Comparison of ENCODE assay signal across 23 cellular contexts in genomic region chr2:121955313-121956211, GRCh38.
DNase-seq lines count a peak whose midpoint lies in the region; ATAC-seq and TF ChIP-seq lines count a peak whose summit lies in the region.
"Had no signal": no experiment of that assay in that cellular context is flagged by ENCODE, and none has a peak within 500 bp of the region (broad histone marks: within the 10 kb centered on the region; RNA-seq: fewer than 3 reads in every experiment).

No MANE protein-coding gene starts in this region.

- TF ChIP-seq CTCF in endodermal cell (conservative IDR thresholded peaks at IDR 0.05) (no peak), natural killer cell (IDR thresholded peaks at IDR 0.05) (no peak), upper lobe of left lung (IDR thresholded peaks at IDR 0.05) (no peak)

- H3K36me3 Mint-ChIP-seq in endodermal cell (ENCODE audit: low read depth) (no peaks in the 10 kb centered on the region), natural killer cell (no peaks in the 10 kb centered on the region)
- H3K36me3 Mint-ChIP-seq: activated naive CD4-positive, alpha-beta T cell treated with anti-CD3 and anti-CD28 coated beads, Interleukin-2, amount 10 ng/mL, durations not matched to agents 7 days and 5 days; naive thymus-derived CD8-positive, alpha-beta T cell had no signal

- H3K36me3 ChIP-seq in endodermal cell (ENCODE audit: control insufficient read depth, insufficient read depth, low read length): no peaks in the 10 kb centered on the region
- H3K36me3 ChIP-seq in upper lobe of left lung: no peaks in the 10 kb centered on the region

- H3K27me3 Mint-ChIP-seq in endodermal cell (ENCODE audit: insufficient read depth): no peaks in the 10 kb centered on the region
- peaks cover 12% of the 10 kb centered on the region in 2 donors for H3K27me3 Mint-ChIP-seq in natural killer cell (ENCODE audit: low read depth in 2 of 2)

- H3K9me3 Mint-ChIP-seq in endodermal cell: peaks cover 3% of the 10 kb centered on the region
- H3K9me3 Mint-ChIP-seq in natural killer cell: no peaks in the 10 kb centered on the region
- H3K9me3 Mint-ChIP-seq: activated B cell treated with CpG ODN at 0.5 μM for 24 hours; activated CD4-positive, alpha-beta memory T cell treated with anti-CD3 and anti-CD28 coated beads, Interleukin-2, amount 10 ng/mL, durations not matched to agents 7 days and 5 days; activated naive CD4-positive, alpha-beta T cell treated with anti-CD3 and anti-CD28 coated beads, Interleukin-2, amount 10 ng/mL, durations not matched to agents 7 days and 5 days; activated T-cell treated with anti-CD3 and anti-CD28 coated beads, Interleukin-2, amount 50 U/mL, for 24 hours; naive thymus-derived CD8-positive, alpha-beta T cell had no signal

- H3K4me1 Mint-ChIP-seq in endodermal cell (no peaks in the 10 kb centered on the region), natural killer cell (no peaks in the 10 kb centered on the region)
- H3K4me1 Mint-ChIP-seq: activated B cell treated with CpG ODN at 0.5 μM for 24 hours; activated CD4-positive, alpha-beta memory T cell treated with anti-CD3 and anti-CD28 coated beads, Interleukin-2, amount 10 ng/mL, durations not matched to agents 7 days and 5 days; activated naive CD4-positive, alpha-beta T cell treated with anti-CD3 and anti-CD28 coated beads, Interleukin-2, amount 10 ng/mL, durations not matched to agents 7 days and 5 days had no signal

- no peak for TF ChIP-seq POLR2A in upper lobe of left lung (IDR thresholded peaks at IDR 0.05)

- no peak for ATAC-seq in natural killer cell
- no peak for ATAC-seq in upper lobe of left lung (ENCODE audit: low FRiP score in 2 of 2)
- no peak for ATAC-seq in GM19395 (IDR thresholded peaks at IDR 0.05; ENCODE audit: unreplicated experiment)
- ATAC-seq: naive thymus-derived CD8-positive, alpha-beta T cell; Right ventricle myocardium inferior had no signal

- H3K9ac ChIP-seq in endodermal cell (ENCODE audit: extremely low read depth, low read length, poor library complexity, severe bottlenecking): no peak overlapping the region

- DNase-seq in COLO668 (lab: John Stamatoyannopoulos, UW; ENCODE audit: unreplicated experiment) (peak; percentile 97), ELF-1 (ENCODE audit: low read depth, low spot score) (peak; percentile 8), NCI-H345 (lab: John Stamatoyannopoulos, UW) (peak; percentile 93), endodermal cell (peak; percentile 56), natural killer cell (no peak), upper lobe of left lung (no peak), HuH-7.5 (ENCODE audit: low spot score) (no peak)
- DNase-seq: activated B cell treated with CpG ODN at 0.5 μM for 24 hours; activated CD4-positive, alpha-beta memory T cell treated with anti-CD3 and anti-CD28 coated beads, Interleukin-2, amount 10 ng/mL, durations not matched to agents 7 days and 5 days; activated naive CD4-positive, alpha-beta T cell treated with anti-CD3 and anti-CD28 coated beads, Interleukin-2, amount 10 ng/mL, durations not matched to agents 7 days and 5 days; activated T-cell treated with anti-CD3 and anti-CD28 coated beads, Interleukin-2, amount 50 U/mL, for 24 hours; AML-193; Caco-2; cortex of kidney; islet precursor cell; mesenchymal stem cell; naive thymus-derived CD8-positive, alpha-beta T cell; NCI-H2107; small intestine; stimulated activated CD4-positive, alpha-beta T cell treated with anti-CD3 and anti-CD28 coated beads, Interleukin-4, amount 100 ng/mL, for 24 hours had no signal

- no peak overlapping the region for H3K27ac Mint-ChIP-seq in endodermal cell
- no peak overlapping the region for H3K27ac Mint-ChIP-seq in natural killer cell
- H3K27ac Mint-ChIP-seq: activated B cell treated with CpG ODN at 0.5 μM for 24 hours; activated CD4-positive, alpha-beta memory T cell treated with anti-CD3 and anti-CD28 coated beads, Interleukin-2, amount 10 ng/mL, durations not matched to agents 7 days and 5 days; activated naive CD4-positive, alpha-beta T cell treated with anti-CD3 and anti-CD28 coated beads, Interleukin-2, amount 10 ng/mL, durations not matched to agents 7 days and 5 days; activated T-cell treated with anti-CD3 and anti-CD28 coated beads, Interleukin-2, amount 50 U/mL, for 24 hours had no signal

- H3K27me3 ChIP-seq in endodermal cell (ENCODE audit: control insufficient read depth, insufficient read depth, low read length, poor library complexity, severe bottlenecking) (no peaks in the 10 kb centered on the region), upper lobe of left lung (no peaks in the 10 kb centered on the region)
- H3K27me3 ChIP-seq: hepatocyte had no signal

- WGBS in endodermal cell (ENCODE audit: insufficient coverage in 1 of 2, insufficient read length in 1 of 2), 2 experiments: 84 to 87% methylated on average over 5 to 16 of the region's 16 CpGs
- WGBS in upper lobe of left lung, 2 donors: 69 to 72% methylated on average over 15 to 16 of the region's 16 CpGs

- no peak overlapping the region for H3K27ac ChIP-seq in endodermal cell (ENCODE audit: low read depth, low read length)
- no peak overlapping the region for H3K27ac ChIP-seq in upper lobe of left lung
- H3K27ac ChIP-seq: hepatocyte had no signal

- TF ChIP-seq EP300 in upper lobe of left lung (IDR thresholded peaks at IDR 0.05): no peak

- H3K4me3 Mint-ChIP-seq in endodermal cell (no peak overlapping the region), natural killer cell (no peak overlapping the region)
- H3K4me3 Mint-ChIP-seq: activated B cell treated with CpG ODN at 0.5 μM for 24 hours; activated CD4-positive, alpha-beta memory T cell treated with anti-CD3 and anti-CD28 coated beads, Interleukin-2, amount 10 ng/mL, durations not matched to agents 7 days and 5 days; activated naive CD4-positive, alpha-beta T cell treated with anti-CD3 and anti-CD28 coated beads, Interleukin-2, amount 10 ng/mL, durations not matched to agents 7 days and 5 days; activated T-cell treated with anti-CD3 and anti-CD28 coated beads, Interleukin-2, amount 50 U/mL, for 24 hours; naive thymus-derived CD8-positive, alpha-beta T cell had no signal

- H3K4me3 ChIP-seq in endodermal cell (ENCODE audit: low read length) (no peak overlapping the region), upper lobe of left lung (no peak overlapping the region)
- H3K4me3 ChIP-seq: hepatocyte had no signal

- intact Hi-C loops in natural killer cell (cut with micrococcal nuclease): no loop called here

- no peaks in the 10 kb centered on the region for H3K4me1 ChIP-seq in endodermal cell (ENCODE audit: control insufficient read depth, insufficient read depth, low read length)
- H3K4me1 ChIP-seq in upper lobe of left lung: no peaks in the 10 kb centered on the region
- H3K4me1 ChIP-seq: Caco-2 had no signal

- no peaks in the 10 kb centered on the region for H3K9me3 ChIP-seq in endodermal cell (ENCODE audit: control insufficient read depth, low read length)
- no peaks in the 10 kb centered on the region for H3K9me3 ChIP-seq in upper lobe of left lung

Comparison
In these comparisons a context has a peak if more than half of its experiments do, and no peak if none do; other contexts are left out.
1. DNase-seq: peak in COLO668 (single experiment), ELF-1 (single experiment), NCI-H345 (single experiment) and endodermal cell (single experiment); none in natural killer cell (single experiment), upper lobe of left lung (0 of 2) and HuH-7.5 (single experiment).